In genomic region chr4:41329361-41329760, GRCh38 we compare ENCODE assay signal across 14 cellular contexts.
DNase-seq lines count a peak whose midpoint lies in the region; ATAC-seq, FAIRE-seq and TF ChIP-seq lines count a peak whose summit lies in the region.
"Had no signal": no experiment of that assay in that cellular context is flagged by ENCODE, and none has a peak within 500 bp of the region (broad histone marks: within the 10 kb centered on the region; RNA-seq: fewer than 3 reads in every experiment).

No MANE protein-coding gene starts in this region.

- H3K36me3 ChIP-seq in endothelial cell of umbilical vein (ENCODE audit: control insufficient read depth in 2 of 2, extremely low read depth in 1 of 2, insufficient read depth in 2 of 2, low read length in 2 of 2) (no peaks in the 10 kb centered on the region), spleen (no peaks in the 10 kb centered on the region)
- H3K36me3 ChIP-seq: BE2C had no signal

- no peak overlapping the region for H3K27ac Mint-ChIP-seq in osteocyte (ENCODE audit: unreplicated experiment)
- H3K27ac Mint-ChIP-seq: CD14-positive monocyte; CD8-positive, alpha-beta T cell had no signal

- peaks cover 10% of the 10 kb centered on the region for H3K27me3 Mint-ChIP-seq in osteocyte (ENCODE audit: unreplicated experiment)

- no peak overlapping the region for H2AFZ ChIP-seq in endothelial cell of umbilical vein (ENCODE audit: low read depth, low read length)
- H2AFZ ChIP-seq: GM23248 had no signal

- H3K9me3 ChIP-seq in endothelial cell of umbilical vein (replicated peaks; ENCODE audit: control insufficient read depth, insufficient read depth, low read length) (no peaks in the 10 kb centered on the region), spleen (no peaks in the 10 kb centered on the region)
- H3K9me3 ChIP-seq: A549, BE2C, Caco-2 had no signal

- H3K36me3 Mint-ChIP-seq in osteocyte (ENCODE audit: unreplicated experiment): no peaks in the 10 kb centered on the region
- H3K36me3 Mint-ChIP-seq: CD14-positive monocyte; CD8-positive, alpha-beta T cell had no signal

- 61 to 83% (median 67%) methylated on average over 4 of the region's 4 CpGs for WGBS in spleen, 5 donors

- no TSS peak for BruUV-seq in endothelial cell of umbilical vein (replicated peaks; lab: Mats Ljungman, UMichigan)

- no peaks in the 10 kb centered on the region for H4K20me1 ChIP-seq in endothelial cell of umbilical vein (replicated peaks; ENCODE audit: control insufficient read depth, extremely low read depth, insufficient read depth, low read length)

- DNase-seq in SK-MEL-5 (ENCODE audit: low read depth, low spot score): peak; percentile 81
- peak; percentile 92 for DNase-seq in endothelial cell of umbilical vein (ENCODE audit: low read depth, low spot score)
- DNase-seq in islet precursor cell: peak; percentile 2
- DNase-seq in spleen: no peak
- no peak for DNase-seq in mesenteric fat pad (ENCODE audit: low spot score)
- no peak for DNase-seq in osteocyte (ENCODE audit: extremely low spot score, unreplicated experiment)
- DNase-seq: BE2C; Caco-2; CD8-positive, alpha-beta T cell; GM23248 had no signal

- H3K79me2 ChIP-seq in endothelial cell of umbilical vein (ENCODE audit: control insufficient read depth, insufficient read depth, low read length): no peaks in the 10 kb centered on the region

- dilution Hi-C loops in endothelial cell of umbilical vein (cut with MboI; ENCODE audit: extremely low pct_ligation_motif_present, low sequenced_read_pairs): no loop called here

- no peak overlapping the region for H3K9ac ChIP-seq in endothelial cell of umbilical vein (replicated peaks; ENCODE audit: extremely low read depth, insufficient read depth, low read length)
- H3K9ac ChIP-seq: GM23248 had no signal

- ATAC-seq in GM19035 (IDR thresholded peaks at IDR 0.05; ENCODE audit: unreplicated experiment): no peak
- ATAC-seq: A549; CD8-positive, alpha-beta T cell had no signal

- CTCF ChIA-PET in endothelial cell of umbilical vein (lab: Charles Lee): no interaction called here

- no peak for FAIRE-seq in endothelial cell of umbilical vein (lab: Jason Lieb, UNC)
- FAIRE-seq: A549, H54 had no signal

- no peak overlapping the region for H3K4me3 Mint-ChIP-seq in osteocyte (ENCODE audit: unreplicated experiment)
- H3K4me3 Mint-ChIP-seq: CD14-positive monocyte; CD8-positive, alpha-beta T cell had no signal

- H3K4me1 Mint-ChIP-seq in osteocyte (ENCODE audit: unreplicated experiment): no peaks in the 10 kb centered on the region
- H3K4me1 Mint-ChIP-seq: CD14-positive monocyte had no signal

- no peaks in the 10 kb centered on the region for H3K9me1 ChIP-seq in endothelial cell of umbilical vein (replicated peaks; ENCODE audit: control insufficient read depth, extremely low read depth, insufficient read depth, low read length)

- peak; percentile 30 for TF ChIP-seq POLR2A in endothelial cell of umbilical vein (IDR thresholded peaks at IDR 0.05; ENCODE audit: low read depth, low read length)
- TF ChIP-seq POLR2A in spleen (IDR thresholded peaks at IDR 0.05): no peak

- H3K4me3 ChIP-seq in endothelial cell of umbilical vein (replicated peaks in 1 of 3; ENCODE audit: insufficient read depth in 1 of 3, low read depth in 1 of 3, low read length in 3 of 3) (no peak overlapping the region), spleen (no peak overlapping the region)
- H3K4me3 ChIP-seq: A549, GM23248 had no signal

- intact Hi-C loops in endothelial cell of umbilical vein (cut with micrococcal nuclease) (no loop called here), spleen (cut with DNase I; ENCODE audit: low total_unique reads) (no loop called here)

- no peak for TF ChIP-seq CTCF in endothelial cell of umbilical vein (IDR thresholded peaks at IDR 0.05; ENCODE audit: extremely low read depth in 1 of 2, insufficient read depth in 1 of 2, low read depth in 1 of 2, low read length in 2 of 2)
- TF ChIP-seq CTCF in spleen (IDR thresholded peaks at IDR 0.05 in 8 of 11, conservative IDR thresholded peaks at IDR 0.05 in 3 of 11): no peak
- no peak for TF ChIP-seq CTCF in osteocyte (IDR thresholded peaks at IDR 0.05)

- H3K27ac ChIP-seq in endothelial cell of umbilical vein (ENCODE audit: insufficient read depth, low read depth, low read length) (no peak overlapping the region), spleen (peak overlapping the region in 5 of 8 donors; percentile 18 to 57 (median 42))
- H3K27ac ChIP-seq: GM23248 had no signal

- peaks cover 11% of the 10 kb centered on the region for H3K4me1 ChIP-seq in endothelial cell of umbilical vein (ENCODE audit: control insufficient read depth, extremely low read depth, insufficient read depth, low read length)
- no peaks in the 10 kb centered on the region for H3K4me1 ChIP-seq in spleen
- H3K4me1 ChIP-seq: Caco-2 had no signal

- H3K27me3 ChIP-seq in endothelial cell of umbilical vein (ENCODE audit: control insufficient read depth in 2 of 2, insufficient read depth in 2 of 2, low read length in 2 of 2) (no peaks in the 10 kb centered on the region), spleen (replicated peaks in 1 of 7) (peaks cover 0 to 4% (median 0%) of the 10 kb centered on the region in 7 donors)
- H3K27me3 ChIP-seq: BE2C had no signal

- H3K4me2 ChIP-seq in endothelial cell of umbilical vein (ENCODE audit: insufficient read depth, low read length): peak overlapping the region; percentile 22
- H3K4me2 ChIP-seq: A549 had no signal

- POLR2A ChIA-PET in endothelial cell of umbilical vein (lab: Charles Lee): no interaction called here

- in situ Hi-C loops in SK-MEL-5 (cut with HindIII; ENCODE audit: low pct_unique_long_range_greater_than_20kb, low sequenced_read_pairs): no loop called here

- H3K9me3 Mint-ChIP-seq in osteocyte (ENCODE audit: unreplicated experiment): no peaks in the 10 kb centered on the region

TF ChIP-seq in endothelial cell of umbilical vein, 7 proteins besides CTCF, POLR2A, EP300 and RAD21:
- TF ChIP-seq GATA2 (IDR thresholded peaks at IDR 0.05; ENCODE audit: insufficient read depth, insufficient read length, low read depth, low read length) (peak; percentile 48), FOS (IDR thresholded peaks at IDR 0.05; ENCODE audit: borderline replicate concordance, insufficient read depth, low read length) (no peak)

Comparison
In these comparisons a context has a peak if more than half of its experiments do, and no peak if none do; other contexts are left out.
1. DNase-seq: peak in SK-MEL-5 (single experiment), endothelial cell of umbilical vein (single experiment) and islet precursor cell (single experiment); none in spleen (single experiment), mesenteric fat pad (single experiment) and osteocyte (single experiment).